Comparison of ENCODE assay signal across 21 cellular contexts in genomic region chr1:230371923-230372703, GRCh38. TPM values are rescaled to one million over a fixed set of nuclear protein-coding genes. Genes with fewer than 3 reads are reported as not detected.
"Had no signal": no experiment of that assay in that cellular context is flagged by ENCODE, and none has a peak within 500 bp of the region (broad histone marks: within the 10 kb centered on the region; RNA-seq: fewer than 3 reads in every experiment).

No MANE protein-coding gene starts in this region.

- H3K4me3 ChIP-seq: lung, right atrium auricular region, upper lobe of left lung had no signal

- DNase-seq: activated CD4-positive, alpha-beta T cell treated with anti-CD3 and anti-CD28 coated beads for 36 hours; activated CD4-positive, alpha-beta T cell treated with anti-CD3 and anti-CD28 coated beads, Interleukin-2, amount 50 U/mL, for 48 hours; activated gamma-delta T cell treated with Interleukin-2 at 50 U/mL for 16 hours; activated T-cell treated with anti-CD3 and anti-CD28 coated beads for 4 hours; cerebellar nuclear complex; effector memory CD4-positive, alpha-beta T cell; hippocampal formation; stimulated activated naive CD8-positive, alpha-beta T cell treated with anti-CD3 and anti-CD28 coated beads, Interleukin-15, amount 100 ng/mL, for 72 hours; upper lobe of left lung had no signal

- H3K4me3 Mint-ChIP-seq: activated CD4-positive, alpha-beta T cell treated with anti-CD3 and anti-CD28 coated beads for 36 hours; activated naive CD8-positive, alpha-beta T cell; activated T-helper 1 cell treated with anti-CD3 and anti-CD28 coated beads, Interleukin-12 subunit alpha, Interleukin-12 subunit beta, Interleukin-2, Interleukin-4 antibody, amounts not matched to agents 30 ng/mL and 10 ng/mL and 1 ng/mL, durations not matched to agents 14 hours and 24 hours and 36 hours; stimulated activated naive CD8-positive, alpha-beta T cell treated with anti-CD3 and anti-CD28 coated beads, Interleukin-15, amount 100 ng/mL, for 72 hours; T-helper 2 cell treated with Interferon-gamma antibody and Interleukin-4, amounts not matched to agents 5 μg/mL and 100 μg/mL, for 36 hours; WTC11 had no signal

- H3K36me3 ChIP-seq: right atrium auricular region, upper lobe of left lung had no signal

- ATAC-seq: activated CD4-positive, alpha-beta T cell treated with anti-CD3 and anti-CD28 coated beads for 36 hours; left lobe of liver; stimulated activated naive CD8-positive, alpha-beta T cell treated with anti-CD3 and anti-CD28 coated beads, Interleukin-15, amount 100 ng/mL, for 72 hours; WTC11 had no signal

- H3K27me3 Mint-ChIP-seq: activated CD4-positive, alpha-beta T cell treated with anti-CD3 and anti-CD28 coated beads for 36 hours; progenitor cell of endocrine pancreas had no signal

- H3K9me3 ChIP-seq: right atrium auricular region, upper lobe of left lung had no signal

- H3K4me1 ChIP-seq: upper lobe of left lung had no signal

- H3K9me3 Mint-ChIP-seq: activated T-helper 1 cell treated with anti-CD3 and anti-CD28 coated beads, Interleukin-12 subunit alpha, Interleukin-12 subunit beta, Interleukin-2, Interleukin-4 antibody, amounts not matched to agents 30 ng/mL and 10 ng/mL and 1 ng/mL, durations not matched to agents 14 hours and 24 hours and 36 hours; stimulated activated naive CD8-positive, alpha-beta T cell treated with anti-CD3 and anti-CD28 coated beads, Interleukin-15, amount 100 ng/mL, for 72 hours; T-helper 2 cell treated with Interferon-gamma antibody and Interleukin-4, amounts not matched to agents 5 μg/mL and 100 μg/mL, for 36 hours; WTC11 had no signal

- FAIRE-seq: bronchial epithelial cell, keratinocyte, TTC549 had no signal

- H3K27ac ChIP-seq: right atrium auricular region, upper lobe of left lung had no signal

- H3K36me3 Mint-ChIP-seq: activated naive CD8-positive, alpha-beta T cell had no signal

- H3K4me1 Mint-ChIP-seq: activated CD4-positive, alpha-beta T cell treated with anti-CD3 and anti-CD28 coated beads for 36 hours; stimulated activated naive CD8-positive, alpha-beta T cell treated with anti-CD3 and anti-CD28 coated beads, Interleukin-15, amount 100 ng/mL, for 72 hours had no signal

- H3K27me3 ChIP-seq: right atrium auricular region, upper lobe of left lung had no signal

- H3K27ac Mint-ChIP-seq: activated CD4-positive, alpha-beta T cell treated with anti-CD3 and anti-CD28 coated beads for 36 hours; activated naive CD8-positive, alpha-beta T cell; activated T-helper 1 cell treated with anti-CD3 and anti-CD28 coated beads, Interleukin-12 subunit alpha, Interleukin-12 subunit beta, Interleukin-2, Interleukin-4 antibody, amounts not matched to agents 30 ng/mL and 10 ng/mL and 1 ng/mL, durations not matched to agents 14 hours and 24 hours and 36 hours; progenitor cell of endocrine pancreas; stimulated activated naive CD8-positive, alpha-beta T cell treated with anti-CD3 and anti-CD28 coated beads, Interleukin-15, amount 100 ng/mL, for 72 hours; T-helper 2 cell treated with Interferon-gamma antibody and Interleukin-4, amounts not matched to agents 5 μg/mL and 100 μg/mL, for 36 hours; WTC11 had no signal

RNA-seq across cellular contexts. Expression of gene PGBD5, which starts 54.0 kb away (rescaled TPM):
- total RNA-seq: activated T-helper 1 cell treated with anti-CD3 and anti-CD28 coated beads, Interleukin-12 subunit alpha, Interleukin-12 subunit beta, Interleukin-2, Interleukin-4 antibody, amounts not matched to agents 30 ng/mL and 10 ng/mL and 1 ng/mL, durations not matched to agents 14 hours and 24 hours and 36 hours; fibroblast of villous mesenchyme had no signal
